36 cellular contexts compared by ENCODE assay signal in the genomic region with DNA sequence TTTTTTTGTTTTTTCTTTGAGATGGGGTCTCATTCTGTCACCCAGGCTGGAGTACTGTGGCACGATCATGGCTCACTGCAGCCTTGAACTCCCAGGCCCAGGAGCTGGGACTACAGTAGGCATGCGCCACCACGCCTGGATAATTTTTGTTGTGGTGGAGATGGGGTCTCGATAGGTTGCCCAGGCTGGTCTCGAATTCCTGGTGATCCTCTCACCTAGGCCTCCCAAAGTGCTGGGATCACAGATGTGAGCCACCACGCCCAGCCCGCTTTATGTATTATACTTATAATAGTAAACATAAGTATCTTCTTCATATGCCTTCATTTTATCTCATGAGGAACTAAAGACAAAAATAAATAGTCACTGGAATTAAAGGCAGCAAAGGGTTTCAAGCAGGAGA.
"Had no signal": no experiment of that assay in that cellular context is flagged by ENCODE, and none has a peak within 500 bp of the region (broad histone marks: within the 10 kb centered on the region; RNA-seq: fewer than 3 reads in every experiment).

No MANE protein-coding gene starts in this region.

- H3K9me3 ChIP-seq: ascending aorta, breast epithelium had no signal

- H3K4me1 ChIP-seq: ascending aorta, breast epithelium had no signal

- H3K4me3 Mint-ChIP-seq: activated B cell treated with CpG ODN at 0.5 μM for 24 hours; activated CD8-positive, alpha-beta memory T cell treated with anti-CD3 and anti-CD28 coated beads, Interleukin-2, amount 10 ng/mL, durations not matched to agents 7 days and 5 days; activated CD8-positive, alpha-beta T cell treated with anti-CD3 and anti-CD28 coated beads, Interleukin-2, amount 10 ng/mL, durations not matched to agents 7 days and 5 days; activated naive CD4-positive, alpha-beta T cell treated with anti-CD3 and anti-CD28 coated beads, Interleukin-2, amount 10 ng/mL, durations not matched to agents 7 days and 5 days; activated naive CD8-positive, alpha-beta T cell treated with anti-CD3 and anti-CD28 coated beads, Interleukin-2, amount 10 ng/mL, durations not matched to agents 7 days and 5 days; activated T-cell treated with anti-CD3 and anti-CD28 coated beads, Interleukin-2, amount 50 U/mL, for 24 hours; activated T-cell treated with anti-CD3 and anti-CD28 coated beads, Interleukin-2, amount 50 U/mL, for 72 hours; brain; dendritic cell treated with granulocyte-macrophage colony-stimulating factor and Interleukin-4, amounts not matched to agents 40 ng/mL and 50 ng/mL, for 4 days; endodermal cell; T-helper 17 cell; T-helper 2 cell treated with Interferon-gamma antibody and Interleukin-4, amounts not matched to agents 5 μg/mL and 100 μg/mL, for 36 hours had no signal

- H3K9me3 Mint-ChIP-seq: activated B cell treated with CpG ODN at 0.5 μM for 24 hours; activated naive CD4-positive, alpha-beta T cell treated with anti-CD3 and anti-CD28 coated beads, Interleukin-2, amount 10 ng/mL, durations not matched to agents 7 days and 5 days; activated naive CD4-positive, alpha-beta T cell treated with anti-CD3 and anti-CD28 coated beads, Interleukin-2, amount 50 U/mL, for 72 hours; activated naive CD8-positive, alpha-beta T cell treated with anti-CD3 and anti-CD28 coated beads, Interleukin-2, amount 10 ng/mL, durations not matched to agents 7 days and 5 days; activated T-cell treated with anti-CD3 and anti-CD28 coated beads, Interleukin-2, amount 50 U/mL, for 24 hours; activated T-cell treated with anti-CD3 and anti-CD28 coated beads, Interleukin-2, amount 50 U/mL, for 72 hours; brain; dendritic cell treated with granulocyte-macrophage colony-stimulating factor and Interleukin-4, amounts not matched to agents 40 ng/mL and 50 ng/mL, for 4 days; endodermal cell; T-helper 2 cell treated with Interferon-gamma antibody and Interleukin-4, amounts not matched to agents 5 μg/mL and 100 μg/mL, for 36 hours had no signal

- H3K27ac ChIP-seq: ascending aorta, breast epithelium, cardiac muscle cell, coronary artery, dorsolateral prefrontal cortex, WERI-Rb-1 had no signal

- H3K4me1 Mint-ChIP-seq: activated B cell treated with CpG ODN at 0.5 μM for 24 hours; activated CD8-positive, alpha-beta memory T cell treated with anti-CD3 and anti-CD28 coated beads, Interleukin-2, amount 10 ng/mL, durations not matched to agents 7 days and 5 days; brain had no signal

- H3K36me3 ChIP-seq: breast epithelium had no signal

- H3K27ac Mint-ChIP-seq: activated B cell treated with CpG ODN at 0.5 μM for 24 hours; activated CD8-positive, alpha-beta memory T cell treated with anti-CD3 and anti-CD28 coated beads, Interleukin-2, amount 10 ng/mL, durations not matched to agents 7 days and 5 days; activated CD8-positive, alpha-beta T cell treated with anti-CD3 and anti-CD28 coated beads, Interleukin-2, amount 10 ng/mL, durations not matched to agents 7 days and 5 days; activated naive CD4-positive, alpha-beta T cell treated with anti-CD3 and anti-CD28 coated beads, Interleukin-2, amount 10 ng/mL, durations not matched to agents 7 days and 5 days; activated naive CD8-positive, alpha-beta T cell treated with anti-CD3 and anti-CD28 coated beads, Interleukin-2, amount 10 ng/mL, durations not matched to agents 7 days and 5 days; activated T-cell treated with anti-CD3 and anti-CD28 coated beads, Interleukin-2, amount 50 U/mL, for 24 hours; activated T-cell treated with anti-CD3 and anti-CD28 coated beads, Interleukin-2, amount 50 U/mL, for 72 hours; dendritic cell treated with granulocyte-macrophage colony-stimulating factor and Interleukin-4, amounts not matched to agents 40 ng/mL and 50 ng/mL, for 4 days; endodermal cell; T-helper 2 cell treated with Interferon-gamma antibody and Interleukin-4, amounts not matched to agents 5 μg/mL and 100 μg/mL, for 36 hours had no signal

- ATAC-seq: activated CD4-positive, CD25-positive, alpha-beta regulatory T cell treated with anti-CD3 and anti-CD28 coated beads, Interleukin-2, amount 50 U/mL, for 24 hours; activated CD8-positive, alpha-beta memory T cell treated with anti-CD3 and anti-CD28 coated beads, Interleukin-2, amount 10 ng/mL, durations not matched to agents 7 days and 5 days; activated CD8-positive, alpha-beta T cell treated with anti-CD3 and anti-CD28 coated beads, Interleukin-2, amount 10 ng/mL, durations not matched to agents 7 days and 5 days; esophagus mucosa; T-helper 17 cell had no signal

- H3K36me3 Mint-ChIP-seq: activated CD8-positive, alpha-beta memory T cell treated with anti-CD3 and anti-CD28 coated beads, Interleukin-2, amount 10 ng/mL, durations not matched to agents 7 days and 5 days; activated naive CD4-positive, alpha-beta T cell treated with anti-CD3 and anti-CD28 coated beads, Interleukin-2, amount 10 ng/mL, durations not matched to agents 7 days and 5 days; activated naive CD4-positive, alpha-beta T cell treated with anti-CD3 and anti-CD28 coated beads, Interleukin-2, amount 50 U/mL, for 72 hours; activated naive CD8-positive, alpha-beta T cell treated with anti-CD3 and anti-CD28 coated beads, Interleukin-2, amount 10 ng/mL, durations not matched to agents 7 days and 5 days had no signal

- H3K4me3 ChIP-seq: ascending aorta, breast epithelium, cardiac muscle cell, coronary artery, dorsolateral prefrontal cortex had no signal

- H3K27me3 ChIP-seq: ascending aorta, breast epithelium, cardiac muscle cell, dorsolateral prefrontal cortex had no signal

- FAIRE-seq: frontal cortex had no signal

- H3K27me3 Mint-ChIP-seq: activated B cell treated with CpG ODN at 0.5 μM for 24 hours; activated CD8-positive, alpha-beta memory T cell treated with anti-CD3 and anti-CD28 coated beads, Interleukin-2, amount 10 ng/mL, durations not matched to agents 7 days and 5 days; activated naive CD4-positive, alpha-beta T cell treated with anti-CD3 and anti-CD28 coated beads, Interleukin-2, amount 10 ng/mL, durations not matched to agents 7 days and 5 days; activated naive CD8-positive, alpha-beta T cell treated with anti-CD3 and anti-CD28 coated beads, Interleukin-2, amount 10 ng/mL, durations not matched to agents 7 days and 5 days; activated T-cell treated with anti-CD3 and anti-CD28 coated beads, Interleukin-2, amount 50 U/mL, for 24 hours; brain; T-helper 17 cell had no signal

- DNase-seq: activated B cell treated with CpG ODN at 0.5 μM for 24 hours; activated CD4-positive, alpha-beta T cell treated with anti-CD3 and anti-CD28 coated beads for 48 hours; activated CD4-positive, alpha-beta T cell treated with anti-CD3 and anti-CD28 coated beads, Interleukin-2, amount 50 U/mL, for 1 hour; activated CD4-positive, alpha-beta T cell treated with anti-CD3 and anti-CD28 coated beads, Interleukin-2, amount 50 U/mL, for 48 hours; activated CD8-positive, alpha-beta memory T cell treated with anti-CD3 and anti-CD28 coated beads, Interleukin-2, amount 10 ng/mL, durations not matched to agents 7 days and 5 days; activated CD8-positive, alpha-beta memory T cell treated with anti-CD3 and anti-CD28 coated beads, Interleukin-2, amount 50 U/mL, for 4 hours; activated CD8-positive, alpha-beta T cell treated with anti-CD3 and anti-CD28 coated beads, Interleukin-2, amount 10 ng/mL, durations not matched to agents 7 days and 5 days; activated gamma-delta T cell; activated naive CD4-positive, alpha-beta T cell; activated naive CD4-positive, alpha-beta T cell treated with anti-CD3 and anti-CD28 coated beads, Interleukin-2, amount 10 ng/mL, durations not matched to agents 7 days and 5 days; activated naive CD8-positive, alpha-beta T cell treated with anti-CD3 and anti-CD28 coated beads, Interleukin-2, amount 10 ng/mL, durations not matched to agents 7 days and 5 days; activated T-cell treated with anti-CD3 and anti-CD28 coated beads for 4 hours; activated T-cell treated with anti-CD3 and anti-CD28 coated beads, Interleukin-2, amount 50 U/mL, for 24 hours; activated T-cell treated with anti-CD3 and anti-CD28 coated beads, Interleukin-2, amount 50 U/mL, for 72 hours; central memory CD4-positive, alpha-beta T cell; cerebellar nuclear complex; dorsolateral prefrontal cortex; effector memory CD4-positive, alpha-beta T cell; endodermal cell; foreskin fibroblast; head of caudate nucleus; T-helper 1 cell; T-helper 17 cell; T1000; WERI-Rb-1 had no signal
